ENCODE assay signal across 8 cellular contexts in genomic region chr6:169868458-169868857, GRCh38.
DNase-seq lines count a peak whose midpoint lies in the region; ATAC-seq, FAIRE-seq and TF ChIP-seq lines count a peak whose summit lies in the region.

No MANE protein-coding gene starts in this region.

- TF ChIP-seq CTCF in nephron progenitor cell (IDR thresholded peaks at IDR 0.05), result no peak

- H3K9me3 Mint-ChIP-seq in T-helper 2 cell treated with Interferon-gamma antibody and Interleukin-4, amounts not matched to agents 5 μg/mL and 100 μg/mL, for 36 hours, result peaks cover 5% of the 10 kb centered on the region
- no peaks in the 10 kb centered on the region for H3K9me3 Mint-ChIP-seq in effector memory CD8-positive, alpha-beta T cell
- peaks cover 14% of the 10 kb centered on the region for H3K9me3 Mint-ChIP-seq in nephron progenitor cell

- ATAC-seq in GM19397 (IDR thresholded peaks at IDR 0.05; ENCODE audit: unreplicated experiment), result peak; percentile 78
- ATAC-seq in effector memory CD8-positive, alpha-beta T cell (replicated peaks), result peak; percentile 99

- H3K27me3 Mint-ChIP-seq in T-helper 2 cell treated with Interferon-gamma antibody and Interleukin-4, amounts not matched to agents 5 μg/mL and 100 μg/mL, for 36 hours (ENCODE audit: low read depth), result no peaks in the 10 kb centered on the region
- H3K27me3 Mint-ChIP-seq in effector memory CD8-positive, alpha-beta T cell, result no peaks in the 10 kb centered on the region
- peaks cover 12% of the 10 kb centered on the region for H3K27me3 Mint-ChIP-seq in nephron progenitor cell (ENCODE audit: low read depth, poor library complexity)

- H3K4me1 Mint-ChIP-seq in T-helper 2 cell treated with Interferon-gamma antibody and Interleukin-4, amounts not matched to agents 5 μg/mL and 100 μg/mL, for 36 hours (ENCODE audit: low read depth), result no peaks in the 10 kb centered on the region
- H3K4me1 Mint-ChIP-seq in effector memory CD8-positive, alpha-beta T cell (ENCODE audit: low read depth in 2 of 2), result peaks cover 7 to 33% of the 10 kb centered on the region in 2 donors
- peaks cover 5% of the 10 kb centered on the region for H3K4me1 Mint-ChIP-seq in nephron progenitor cell

- H3K36me3 Mint-ChIP-seq in T-helper 2 cell treated with Interferon-gamma antibody and Interleukin-4, amounts not matched to agents 5 μg/mL and 100 μg/mL, for 36 hours (ENCODE audit: low read depth), result no peaks in the 10 kb centered on the region
- H3K36me3 Mint-ChIP-seq in effector memory CD8-positive, alpha-beta T cell (ENCODE audit: insufficient read depth), result peaks cover 4% of the 10 kb centered on the region
- H3K36me3 Mint-ChIP-seq in nephron progenitor cell (ENCODE audit: low read depth), result peaks cover 8% of the 10 kb centered on the region

- DNase-seq in T-helper 2 cell treated with Interferon-gamma antibody and Interleukin-4, amounts not matched to agents 5 μg/mL and 100 μg/mL, for 36 hours (ENCODE audit: low spot score), result peak; percentile 26
- DNase-seq in effector memory CD8-positive, alpha-beta T cell, result peak; percentile 56 to 71 (median 60)
- DNase-seq in stimulated activated CD4-positive, alpha-beta T cell treated with anti-CD3 and anti-CD28 coated beads, TNF-alpha, amount 100 ng/mL, for 24 hours (ENCODE audit: low read depth in 3 of 3), result peak; percentile 2 to 42 (median 11)
- no peak for DNase-seq in NCI-H1436 (lab: John Stamatoyannopoulos, UW)
- DNase-seq in nephron progenitor cell, result no peak
- DNase-seq in urothelium cell line (ENCODE audit: low spot score), result no peak
- DNase-seq in SIG-M5 treated with dmso at 0.1 percent for 504 hours (lab: John Stamatoyannopoulos, UW; ENCODE audit: unreplicated experiment), result no peak

- H3K4me3 Mint-ChIP-seq in T-helper 2 cell treated with Interferon-gamma antibody and Interleukin-4, amounts not matched to agents 5 μg/mL and 100 μg/mL, for 36 hours, result no peak overlapping the region
- H3K4me3 Mint-ChIP-seq in effector memory CD8-positive, alpha-beta T cell, result peak overlapping the region; percentile 49 to 62
- H3K4me3 Mint-ChIP-seq in nephron progenitor cell, result no peak overlapping the region

- H3K27ac Mint-ChIP-seq in T-helper 2 cell treated with Interferon-gamma antibody and Interleukin-4, amounts not matched to agents 5 μg/mL and 100 μg/mL, for 36 hours, result no peak overlapping the region
- peak overlapping the region; percentile 14 to 24 for H3K27ac Mint-ChIP-seq in effector memory CD8-positive, alpha-beta T cell
- no peak overlapping the region for H3K27ac Mint-ChIP-seq in nephron progenitor cell

- no peak for FAIRE-seq in urothelium cell line (lab: Jason Lieb, UNC)

Comparison
In these comparisons a context has a peak if more than half of its experiments do, and no peak if none do; other contexts are left out.
1. DNase-seq: peak in T-helper 2 cell treated with Interferon-gamma antibody and Interleukin-4, amounts not matched to agents 5 μg/mL and 100 μg/mL, for 36 hours (single experiment), effector memory CD8-positive, alpha-beta T cell (3 of 3) and stimulated activated CD4-positive, alpha-beta T cell treated with anti-CD3 and anti-CD28 coated beads, TNF-alpha, amount 100 ng/mL, for 24 hours (3 of 3); none in NCI-H1436 (single experiment), nephron progenitor cell (single experiment), urothelium cell line (single experiment) and SIG-M5 treated with dmso at 0.1 percent for 504 hours (single experiment).
2. H3K27ac Mint-ChIP-seq: peak in effector memory CD8-positive, alpha-beta T cell (2 of 2); none in T-helper 2 cell treated with Interferon-gamma antibody and Interleukin-4, amounts not matched to agents 5 μg/mL and 100 μg/mL, for 36 hours (single experiment) and nephron progenitor cell (single experiment).
3. H3K4me3 Mint-ChIP-seq: peak in effector memory CD8-positive, alpha-beta T cell (2 of 2); none in T-helper 2 cell treated with Interferon-gamma antibody and Interleukin-4, amounts not matched to agents 5 μg/mL and 100 μg/mL, for 36 hours (single experiment) and nephron progenitor cell (single experiment).